Comparison of ENCODE assay signal across 1 cellular context in genomic region chr17:30324723-30325122, GRCh38.
A peak's percentile ranks its signal among the peaks of the same experiment; 100 is the strongest.
TF ChIP-seq lines count a peak whose summit lies in the region.

No MANE protein-coding gene starts in this region.

TF ChIP-seq in HepG2, 621 proteins besides CTCF, POLR2A, EP300 and RAD21:
- TF ChIP-seq TARDBP (CRISPR knock-in tag; IDR thresholded peaks at IDR 0.05) (no peak), SOX13 (IDR thresholded peaks at IDR 0.05) (no peak), SOX13 (CRISPR knock-in tag; conservative IDR thresholded peaks at IDR 0.05 in 1 of 2, IDR thresholded peaks at IDR 0.05 in 1 of 2) (0 out of 4 replicates have a peak, but pooled peaks of 1 of the 2 experiments have one; percentile 25), NFE2L2 (IDR thresholded peaks at IDR 0.05; ENCODE audit: low read length) (0 out of 2 replicates have a peak, but pooled peaks have one; percentile 15), ZNF207 (IDR thresholded peaks at IDR 0.05; ENCODE audit: borderline replicate concordance) (no peak), BATF2 (CRISPR knock-in tag; IDR thresholded peaks at IDR 0.05) (no peak), NFYC (CRISPR knock-in tag; IDR thresholded peaks at IDR 0.05) (no peak), HNF4G (IDR thresholded peaks at IDR 0.05; ENCODE audit: borderline replicate concordance, low read depth, low read length) (peak; percentile 19; the same call in 1 of the 2 replicates), HNF4G (CRISPR knock-in tag; IDR thresholded peaks at IDR 0.05; ENCODE audit: borderline replicate concordance, low read depth) (no peak), HOXD1 (CRISPR knock-in tag; IDR thresholded peaks at IDR 0.05) (no peak), ZNF512B (CRISPR knock-in tag; IDR thresholded peaks at IDR 0.05; ENCODE audit: borderline replicate concordance) (no peak), HNF4A (CRISPR knock-in tag; IDR thresholded peaks at IDR 0.05) (0 out of 2 replicates have a peak, but pooled peaks have one; percentile 32), CREBL2 (CRISPR knock-in tag; IDR thresholded peaks at IDR 0.05; ENCODE audit: borderline replicate concordance) (no peak), HOXA9 (CRISPR knock-in tag; IDR thresholded peaks at IDR 0.05; ENCODE audit: borderline replicate concordance) (no peak), SMC3 (IDR thresholded peaks at IDR 0.05; ENCODE audit: low read length) (no peak), ZNF761 (CRISPR knock-in tag; conservative IDR thresholded peaks at IDR 0.05) (no peak), ZNF598 (CRISPR knock-in tag; IDR thresholded peaks at IDR 0.05; ENCODE audit: borderline replicate concordance) (no peak), PPARG (CRISPR knock-in tag; conservative IDR thresholded peaks at IDR 0.05) (no peak), ZXDC (CRISPR knock-in tag; IDR thresholded peaks at IDR 0.05) (no peak), HOMEZ (CRISPR knock-in tag; IDR thresholded peaks at IDR 0.05; ENCODE audit: low read depth) (0 out of 2 replicates have a peak, but pooled peaks have one; percentile 15), GATAD2A (CRISPR knock-in tag; IDR thresholded peaks at IDR 0.05) (0 out of 2 replicates have a peak, but pooled peaks have one; percentile 15), TRAFD1 (CRISPR knock-in tag; IDR thresholded peaks at IDR 0.05; ENCODE audit: borderline replicate concordance) (no peak)
- TF ChIP-seq, protein P1, sequence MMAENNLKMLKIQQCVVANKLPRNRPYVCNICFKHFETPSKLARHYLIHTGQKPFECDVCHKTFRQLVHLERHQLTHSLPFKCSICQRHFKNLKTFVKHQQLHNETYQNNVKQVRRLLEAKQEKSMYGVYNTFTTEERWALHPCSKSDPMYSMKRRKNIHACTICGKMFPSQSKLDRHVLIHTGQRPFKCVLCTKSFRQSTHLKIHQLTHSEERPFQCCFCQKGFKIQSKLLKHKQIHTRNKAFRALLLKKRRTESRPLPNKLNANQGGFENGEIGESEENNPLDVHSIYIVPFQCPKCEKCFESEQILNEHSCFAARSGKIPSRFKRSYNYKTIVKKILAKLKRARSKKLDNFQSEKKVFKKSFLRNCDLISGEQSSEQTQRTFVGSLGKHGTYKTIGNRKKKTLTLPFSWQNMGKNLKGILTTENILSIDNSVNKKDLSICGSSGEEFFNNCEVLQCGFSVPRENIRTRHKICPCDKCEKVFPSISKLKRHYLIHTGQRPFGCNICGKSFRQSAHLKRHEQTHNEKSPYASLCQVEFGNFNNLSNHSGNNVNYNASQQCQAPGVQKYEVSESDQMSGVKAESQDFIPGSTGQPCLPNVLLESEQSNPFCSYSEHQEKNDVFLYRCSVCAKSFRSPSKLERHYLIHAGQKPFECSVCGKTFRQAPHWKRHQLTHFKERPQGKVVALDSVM (CRISPR knock-in tag; IDR thresholded peaks at IDR 0.05): no peak
- TF ChIP-seq, protein P2, sequence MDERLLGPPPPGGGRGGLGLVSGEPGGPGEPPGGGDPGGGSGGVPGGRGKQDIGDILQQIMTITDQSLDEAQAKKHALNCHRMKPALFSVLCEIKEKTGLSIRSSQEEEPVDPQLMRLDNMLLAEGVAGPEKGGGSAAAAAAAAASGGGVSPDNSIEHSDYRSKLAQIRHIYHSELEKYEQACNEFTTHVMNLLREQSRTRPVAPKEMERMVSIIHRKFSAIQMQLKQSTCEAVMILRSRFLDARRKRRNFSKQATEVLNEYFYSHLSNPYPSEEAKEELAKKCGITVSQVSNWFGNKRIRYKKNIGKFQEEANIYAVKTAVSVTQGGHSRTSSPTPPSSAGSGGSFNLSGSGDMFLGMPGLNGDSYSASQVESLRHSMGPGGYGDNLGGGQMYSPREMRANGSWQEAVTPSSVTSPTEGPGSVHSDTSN (CRISPR knock-in tag; IDR thresholded peaks at IDR 0.05): peak; percentile 82
- TF ChIP-seq, protein P3, sequence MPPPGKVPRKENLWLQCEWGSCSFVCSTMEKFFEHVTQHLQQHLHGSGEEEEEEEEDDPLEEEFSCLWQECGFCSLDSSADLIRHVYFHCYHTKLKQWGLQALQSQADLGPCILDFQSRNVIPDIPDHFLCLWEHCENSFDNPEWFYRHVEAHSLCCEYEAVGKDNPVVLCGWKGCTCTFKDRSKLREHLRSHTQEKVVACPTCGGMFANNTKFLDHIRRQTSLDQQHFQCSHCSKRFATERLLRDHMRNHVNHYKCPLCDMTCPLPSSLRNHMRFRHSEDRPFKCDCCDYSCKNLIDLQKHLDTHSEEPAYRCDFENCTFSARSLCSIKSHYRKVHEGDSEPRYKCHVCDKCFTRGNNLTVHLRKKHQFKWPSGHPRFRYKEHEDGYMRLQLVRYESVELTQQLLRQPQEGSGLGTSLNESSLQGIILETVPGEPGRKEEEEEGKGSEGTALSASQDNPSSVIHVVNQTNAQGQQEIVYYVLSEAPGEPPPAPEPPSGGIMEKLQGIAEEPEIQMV (CRISPR knock-in tag; IDR thresholded peaks at IDR 0.05; ENCODE audit: low read depth): no peak
